ENCODE assay signal across 8 cellular contexts in the genomic region with DNA sequence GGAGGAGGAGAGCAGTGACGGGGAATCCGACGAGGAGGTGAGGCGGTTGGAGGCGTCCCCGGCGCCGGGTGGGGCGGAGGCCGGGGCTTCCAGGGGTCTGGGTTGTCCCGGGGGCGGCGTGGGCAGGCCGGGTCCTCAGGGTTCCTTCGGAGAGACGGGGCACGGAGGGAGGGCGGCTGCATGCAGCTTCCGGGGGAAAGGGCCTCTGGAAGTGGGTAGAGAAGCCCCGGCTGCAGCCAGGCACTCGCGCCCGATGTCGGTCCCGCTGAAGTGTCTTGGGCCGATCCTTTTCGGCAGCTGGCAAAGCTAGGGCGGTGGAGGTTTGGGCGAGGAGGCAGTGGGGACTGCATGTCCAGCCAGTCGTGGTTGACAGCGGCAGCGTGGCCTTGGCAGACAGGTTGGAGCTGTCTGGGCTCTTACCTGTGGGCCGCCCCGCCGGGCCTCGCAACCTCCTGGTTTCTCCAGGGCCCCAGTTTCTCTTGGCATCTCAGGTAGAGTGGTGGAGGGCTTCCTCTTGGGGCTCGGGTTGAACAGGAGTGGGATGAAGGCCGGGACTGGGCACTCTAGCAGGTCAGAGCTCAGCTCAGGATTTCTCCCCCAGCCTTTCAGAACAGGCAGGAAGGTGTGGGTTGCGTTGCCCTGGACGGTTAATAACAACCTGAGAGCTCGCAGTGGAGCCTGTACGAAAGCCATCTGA. TPM values are rescaled to one million over a fixed set of nuclear protein-coding genes. Genes with fewer than 3 reads are reported as not detected.
DNase-seq lines count a peak whose midpoint lies in the region; ATAC-seq and TF ChIP-seq lines count a peak whose summit lies in the region.

No MANE protein-coding gene starts in this region.

- H3K27ac ChIP-seq in coronary artery (peak overlapping the region; percentile 85 to 96), lung (ENCODE audit: low read depth in 1 of 2, low read length in 1 of 2) (peak overlapping the region; percentile 68 to 77)

- TF ChIP-seq CTCF in coronary artery (IDR thresholded peaks at IDR 0.05) (no peak), lung (IDR thresholded peaks at IDR 0.05; ENCODE audit: control extremely low read depth, extremely low read depth) (no peak)

- H3K36me3 Mint-ChIP-seq in stimulated activated naive CD8-positive, alpha-beta T cell treated with anti-CD3 and anti-CD28 coated beads, Interleukin-15, Interleukin-2, amounts not matched to agents 100 ng/mL and 50 ng/mL, for 24 hours (ENCODE audit: low read depth): peaks cover 72% of the 10 kb centered on the region

- peak; percentile 47 for DNase-seq in EH (ENCODE audit: low read depth)
- DNase-seq in activated CD4-positive, CD25-positive, alpha-beta regulatory T cell (lab: John Stamatoyannopoulos, UW): peak in 3 of 4 experiments; percentile 23 to 44 (median 28)
- peak; percentile 80 for DNase-seq in coronary artery (ENCODE audit: low spot score)
- DNase-seq in lung (ENCODE audit: low spot score): peak; percentile 45
- no peak for DNase-seq in DMS79 (lab: John Stamatoyannopoulos, UW)
- DNase-seq in DMS114 treated with DMSO at 0.1 percent for 48 hours (lab: John Stamatoyannopoulos, UW; ENCODE audit: unreplicated experiment): no peak

- H3K4me3 ChIP-seq in coronary artery (peak overlapping the region; percentile 88), lung (peak overlapping the region; percentile 83)

- no peaks in the 10 kb centered on the region for H3K27me3 Mint-ChIP-seq in stimulated activated naive CD8-positive, alpha-beta T cell treated with anti-CD3 and anti-CD28 coated beads, Interleukin-15, Interleukin-2, amounts not matched to agents 100 ng/mL and 50 ng/mL, for 24 hours

- peaks cover 35% of the 10 kb centered on the region for H3K4me1 Mint-ChIP-seq in stimulated activated naive CD8-positive, alpha-beta T cell treated with anti-CD3 and anti-CD28 coated beads, Interleukin-15, Interleukin-2, amounts not matched to agents 100 ng/mL and 50 ng/mL, for 24 hours (ENCODE audit: low read depth)

- ATAC-seq in HG02943 (IDR thresholded peaks at IDR 0.05; ENCODE audit: low read depth, unreplicated experiment) (peak; percentile 3), lung (ENCODE audit: insufficient read depth, low FRiP score) (no peak)

- peaks cover 0 to 15% of the 10 kb centered on the region in 2 donors for H3K4me1 ChIP-seq in lung (ENCODE audit: control insufficient read depth in 2 of 2, insufficient read depth in 2 of 2, low read length in 2 of 2)

- peaks cover under 1 to 31% of the 10 kb centered on the region in 2 donors for H3K36me3 ChIP-seq in lung (ENCODE audit: control insufficient read depth in 2 of 2, insufficient read depth in 2 of 2, low read length in 2 of 2)

- no peaks in the 10 kb centered on the region for H3K9me3 Mint-ChIP-seq in stimulated activated naive CD8-positive, alpha-beta T cell treated with anti-CD3 and anti-CD28 coated beads, Interleukin-15, Interleukin-2, amounts not matched to agents 100 ng/mL and 50 ng/mL, for 24 hours

- H3K4me3 Mint-ChIP-seq in stimulated activated naive CD8-positive, alpha-beta T cell treated with anti-CD3 and anti-CD28 coated beads, Interleukin-15, Interleukin-2, amounts not matched to agents 100 ng/mL and 50 ng/mL, for 24 hours: peak overlapping the region; percentile 89

- peak overlapping the region; percentile 89 for H3K27ac Mint-ChIP-seq in stimulated activated naive CD8-positive, alpha-beta T cell treated with anti-CD3 and anti-CD28 coated beads, Interleukin-15, Interleukin-2, amounts not matched to agents 100 ng/mL and 50 ng/mL, for 24 hours

- H3K9me3 ChIP-seq in lung (ENCODE audit: control insufficient read depth in 2 of 2, insufficient read depth in 1 of 2, low read length in 1 of 2): peaks cover 0 to 1% of the 10 kb centered on the region in 2 donors

- 1% methylated on average over 42 of the region's 42 CpGs for WGBS in lung, 2 donors

- H3K27me3 ChIP-seq in lung (ENCODE audit: control insufficient read depth, insufficient read depth): no peaks in the 10 kb centered on the region

RNA-seq across cellular contexts. Expression of a gene that starts 0.7 kb away (rescaled TPM):
- 10 to 100 TPM; 24.9 to 41.0 TPM for total RNA-seq in lung
- polyA plus RNA-seq in lung: 10 to 100 TPM; 21.7 to 30.0 TPM

RNA-seq across cellular contexts. Expression of a gene that starts 14.1 kb away (rescaled TPM):
- under 1 TPM; 0.28 to 0.63 TPM for total RNA-seq in lung
- polyA plus RNA-seq in lung: under 1 TPM; 0.22 to 0.50 TPM

RNA-seq across cellular contexts. Expression of a gene that starts 23.8 kb away (rescaled TPM):
- 10 to 100 TPM in 1 of 2 donors, 1 to 10 TPM in 1; 3.8 to 32.3 TPM for total RNA-seq in lung
- 10 to 100 TPM; 19.6 to 72.5 TPM for polyA plus RNA-seq in lung

RNA-seq across cellular contexts. Expression of a gene that starts 26.7 kb away (rescaled TPM):
- 10 to 100 TPM; 14.0 to 21.6 TPM for total RNA-seq in lung
- 10 to 100 TPM; 13.0 to 25.5 TPM for polyA plus RNA-seq in lung

RNA-seq across cellular contexts. Expression of a gene that starts 27.0 kb away (rescaled TPM):
- total RNA-seq in lung: 100 to 1,000 TPM in 1 of 2 donors, 10 to 100 TPM in 1; 36.8 to 129 TPM
- 100 to 1,000 TPM in 1 of 2 donors, 10 to 100 TPM in 1; 84.2 to 196 TPM for polyA plus RNA-seq in lung

Comparison
In these comparisons a context has a peak if more than half of its experiments do, and no peak if none do; other contexts are left out.
1. DNase-seq: peak in EH (single experiment), activated CD4-positive, CD25-positive, alpha-beta regulatory T cell (3 of 4), coronary artery (single experiment) and lung (single experiment); none in DMS79 (single experiment) and DMS114 treated with DMSO at 0.1 percent for 48 hours (single experiment).